In genomic region chr3:44989636-44990373, GRCh38 we compare ENCODE assay signal across 16 cellular contexts. TPM values are rescaled to one million over a fixed set of nuclear protein-coding genes. Genes with fewer than 3 reads are reported as not detected.
"Had no signal": no experiment of that assay in that cellular context is flagged by ENCODE, and none has a peak within 500 bp of the region (broad histone marks: within the 10 kb centered on the region; RNA-seq: fewer than 3 reads in every experiment).

No MANE protein-coding gene starts in this region.

- H3K9me3 ChIP-seq: colonic mucosa, pancreas had no signal

- H3K9me3 Mint-ChIP-seq: activated CD4-positive, alpha-beta memory T cell treated with anti-CD3 and anti-CD28 coated beads for 36 hours; activated naive CD8-positive, alpha-beta T cell treated with anti-CD3 and anti-CD28 coated beads for 36 hours; activated T-cell treated with anti-CD3 and anti-CD28 coated beads, Interleukin-2, amount 50 U/mL, for 72 hours; neural crest cell; stimulated activated naive CD8-positive, alpha-beta T cell treated with anti-CD3 and anti-CD28 coated beads, Interleukin-15, amount 100 ng/mL, for 72 hours had no signal

- H3K4me3 ChIP-seq: colonic mucosa, pancreas had no signal

- ATAC-seq: activated CD4-positive, CD25-positive, alpha-beta regulatory T cell treated with anti-CD3 and anti-CD28 coated beads, Interleukin-2, amount 50 U/mL, for 24 hours; activated T-cell treated with anti-CD3 and anti-CD28 coated beads, Interleukin-2, amount 50 U/mL, for 72 hours; left lobe of liver; stimulated activated naive CD8-positive, alpha-beta T cell treated with anti-CD3 and anti-CD28 coated beads, Interleukin-15, amount 100 ng/mL, for 72 hours had no signal

- H3K27me3 Mint-ChIP-seq: activated CD4-positive, alpha-beta memory T cell treated with anti-CD3 and anti-CD28 coated beads for 36 hours; activated naive CD8-positive, alpha-beta T cell treated with anti-CD3 and anti-CD28 coated beads for 36 hours; stimulated activated naive CD8-positive, alpha-beta T cell treated with anti-CD3 and anti-CD28 coated beads, Interleukin-15, amount 100 ng/mL, for 72 hours had no signal

- DNase-seq: activated CD4-positive, alpha-beta memory T cell treated with anti-CD3 and anti-CD28 coated beads for 36 hours; activated gamma-delta T cell treated with Interleukin-2 at 50 U/mL for 16 hours; activated naive CD8-positive, alpha-beta T cell treated with anti-CD3 and anti-CD28 coated beads for 36 hours; activated T-cell treated with anti-CD3 and anti-CD28 coated beads, Interleukin-2, amount 50 U/mL, for 72 hours; aorta; colonic mucosa; effector memory CD4-positive, alpha-beta T cell; pancreas; stimulated activated CD4-positive, alpha-beta T cell treated with anti-CD3 and anti-CD28 coated beads, Interleukin-15, amount 100 ng/mL, for 24 hours; stimulated activated CD4-positive, alpha-beta T cell treated with anti-CD3 and anti-CD28 coated beads, Interleukin-4, amount 100 ng/mL, for 24 hours; stimulated activated naive CD8-positive, alpha-beta T cell treated with anti-CD3 and anti-CD28 coated beads, Interleukin-15, amount 100 ng/mL, for 72 hours had no signal

- H3K27ac Mint-ChIP-seq: activated CD4-positive, alpha-beta memory T cell treated with anti-CD3 and anti-CD28 coated beads for 36 hours; activated naive CD8-positive, alpha-beta T cell treated with anti-CD3 and anti-CD28 coated beads for 36 hours; activated T-cell treated with anti-CD3 and anti-CD28 coated beads, Interleukin-2, amount 50 U/mL, for 72 hours; stimulated activated naive CD8-positive, alpha-beta T cell treated with anti-CD3 and anti-CD28 coated beads, Interleukin-15, amount 100 ng/mL, for 72 hours had no signal

- H3K4me1 Mint-ChIP-seq: neural crest cell had no signal

- H3K27ac ChIP-seq: colonic mucosa, epithelial cell of prostate, pancreas had no signal

- H3K27me3 ChIP-seq: colonic mucosa, pancreas had no signal

- H3K36me3 ChIP-seq: colonic mucosa, pancreas had no signal

- H3K4me3 Mint-ChIP-seq: activated CD4-positive, alpha-beta memory T cell treated with anti-CD3 and anti-CD28 coated beads for 36 hours; activated naive CD8-positive, alpha-beta T cell treated with anti-CD3 and anti-CD28 coated beads for 36 hours; activated T-cell treated with anti-CD3 and anti-CD28 coated beads, Interleukin-2, amount 50 U/mL, for 72 hours; neural crest cell; stimulated activated naive CD8-positive, alpha-beta T cell treated with anti-CD3 and anti-CD28 coated beads, Interleukin-15, amount 100 ng/mL, for 72 hours had no signal

RNA-seq across cellular contexts. Expression of gene CLEC3B, which starts 36.3 kb away (rescaled TPM):
- total RNA-seq: activated CD4-positive, alpha-beta memory T cell treated with anti-CD3 and anti-CD28 coated beads for 36 hours; activated naive CD8-positive, alpha-beta T cell treated with anti-CD3 and anti-CD28 coated beads for 36 hours; bronchial epithelial cell; neural crest cell had no signal
